Comparison of ENCODE assay signal across 2 cellular contexts in genomic region chr11:60360621-60361020, GRCh38.
TF ChIP-seq lines count a peak whose summit lies in the region.

No MANE protein-coding gene starts in this region.

TF ChIP-seq in GM23338, 12 proteins besides CTCF, POLR2A, EP300 and RAD21:
- TF ChIP-seq REST (IDR thresholded peaks at IDR 0.05; ENCODE audit: unreplicated experiment) (no peak), ETS1 (IDR thresholded peaks at IDR 0.05) (no peak), EZH2phosphoT487 (IDR thresholded peaks at IDR 0.05; ENCODE audit: unreplicated experiment) (no peak), STAT1 (IDR thresholded peaks at IDR 0.05; ENCODE audit: unreplicated experiment) (no peak), ZNF331 (CRISPR knock-in tag; IDR thresholded peaks at IDR 0.05; ENCODE audit: low read depth) (no peak), ZNF114 (CRISPR knock-in tag; IDR thresholded peaks at IDR 0.05) (no peak), EZH2 (IDR thresholded peaks at IDR 0.05; ENCODE audit: low read depth, unreplicated experiment) (no peak), ZNF462 (CRISPR knock-in tag; IDR thresholded peaks at IDR 0.05) (no peak), NANOG (IDR thresholded peaks at IDR 0.05; ENCODE audit: borderline replicate concordance) (no peak), POLR2AphosphoS5 (IDR thresholded peaks at IDR 0.05; ENCODE audit: low read depth) (no peak), CREB1 (CRISPR knock-in tag; IDR thresholded peaks at IDR 0.05; ENCODE audit: low read depth) (no peak), JUNB (IDR thresholded peaks at IDR 0.05; ENCODE audit: unreplicated experiment) (no peak)

TF ChIP-seq in H1, 55 proteins besides CTCF, POLR2A, EP300 and RAD21:
- TF ChIP-seq SP4 (IDR thresholded peaks at IDR 0.05; ENCODE audit: low read length) (no peak), SP1 (IDR thresholded peaks at IDR 0.05; ENCODE audit: low read depth, low read length) (no peak), SIRT6 (IDR thresholded peaks at IDR 0.05; ENCODE audit: low read length) (no peak), CHD2 (IDR thresholded peaks at IDR 0.05; ENCODE audit: low read length) (no peak)
